1 cellular context compared by ENCODE assay signal in genomic region chr2:59930430-59930829, GRCh38.
TF ChIP-seq lines count a peak whose summit lies in the region.

No MANE protein-coding gene starts in this region.

TF ChIP-seq in GM23338, 12 proteins besides CTCF, POLR2A, EP300 and RAD21 (continued from another document):
- TF ChIP-seq, protein P1, sequence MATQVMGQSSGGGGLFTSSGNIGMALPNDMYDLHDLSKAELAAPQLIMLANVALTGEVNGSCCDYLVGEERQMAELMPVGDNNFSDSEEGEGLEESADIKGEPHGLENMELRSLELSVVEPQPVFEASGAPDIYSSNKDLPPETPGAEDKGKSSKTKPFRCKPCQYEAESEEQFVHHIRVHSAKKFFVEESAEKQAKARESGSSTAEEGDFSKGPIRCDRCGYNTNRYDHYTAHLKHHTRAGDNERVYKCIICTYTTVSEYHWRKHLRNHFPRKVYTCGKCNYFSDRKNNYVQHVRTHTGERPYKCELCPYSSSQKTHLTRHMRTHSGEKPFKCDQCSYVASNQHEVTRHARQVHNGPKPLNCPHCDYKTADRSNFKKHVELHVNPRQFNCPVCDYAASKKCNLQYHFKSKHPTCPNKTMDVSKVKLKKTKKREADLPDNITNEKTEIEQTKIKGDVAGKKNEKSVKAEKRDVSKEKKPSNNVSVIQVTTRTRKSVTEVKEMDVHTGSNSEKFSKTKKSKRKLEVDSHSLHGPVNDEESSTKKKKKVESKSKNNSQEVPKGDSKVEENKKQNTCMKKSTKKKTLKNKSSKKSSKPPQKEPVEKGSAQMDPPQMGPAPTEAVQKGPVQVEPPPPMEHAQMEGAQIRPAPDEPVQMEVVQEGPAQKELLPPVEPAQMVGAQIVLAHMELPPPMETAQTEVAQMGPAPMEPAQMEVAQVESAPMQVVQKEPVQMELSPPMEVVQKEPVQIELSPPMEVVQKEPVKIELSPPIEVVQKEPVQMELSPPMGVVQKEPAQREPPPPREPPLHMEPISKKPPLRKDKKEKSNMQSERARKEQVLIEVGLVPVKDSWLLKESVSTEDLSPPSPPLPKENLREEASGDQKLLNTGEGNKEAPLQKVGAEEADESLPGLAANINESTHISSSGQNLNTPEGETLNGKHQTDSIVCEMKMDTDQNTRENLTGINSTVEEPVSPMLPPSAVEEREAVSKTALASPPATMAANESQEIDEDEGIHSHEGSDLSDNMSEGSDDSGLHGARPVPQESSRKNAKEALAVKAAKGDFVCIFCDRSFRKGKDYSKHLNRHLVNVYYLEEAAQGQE (IDR thresholded peaks at IDR 0.05; ENCODE audit: unreplicated experiment): no peak
- TF ChIP-seq EZH2 (IDR thresholded peaks at IDR 0.05; ENCODE audit: low read depth, unreplicated experiment) (no peak), CREB1 (CRISPR knock-in tag; IDR thresholded peaks at IDR 0.05; ENCODE audit: low read depth) (no peak), POLR2AphosphoS5 (IDR thresholded peaks at IDR 0.05; ENCODE audit: low read depth) (no peak), JUNB (IDR thresholded peaks at IDR 0.05; ENCODE audit: unreplicated experiment) (no peak), NANOG (IDR thresholded peaks at IDR 0.05; ENCODE audit: borderline replicate concordance) (no peak), ZNF462 (CRISPR knock-in tag; IDR thresholded peaks at IDR 0.05) (no peak), STAT1 (IDR thresholded peaks at IDR 0.05; ENCODE audit: unreplicated experiment) (no peak)
